Comparison of ENCODE assay signal across 1 cellular context in genomic region chr13:24053505-24054251, GRCh38.
TF ChIP-seq lines count a peak whose summit lies in the region.

No MANE protein-coding gene starts in this region.

TF ChIP-seq in HepG2, 621 proteins besides CTCF, POLR2A, EP300 and RAD21 (continued from another document and continues in another):
- TF ChIP-seq HMGXB3 (CRISPR knock-in tag; IDR thresholded peaks at IDR 0.05; ENCODE audit: borderline replicate concordance) = no peak
- no peak for TF ChIP-seq GTF3A (CRISPR knock-in tag; conservative IDR thresholded peaks at IDR 0.05)
- TF ChIP-seq DDIT3 (CRISPR knock-in tag; IDR thresholded peaks at IDR 0.05) = no peak
- TF ChIP-seq ZNF232 (CRISPR knock-in tag; IDR thresholded peaks at IDR 0.05; ENCODE audit: borderline replicate concordance) = no peak
- TF ChIP-seq XRCC5 (optimal IDR thresholded peaks at IDR 0.05; ENCODE audit: low read length) = peak; percentile 57
- TF ChIP-seq ZNF784 (CRISPR knock-in tag; IDR thresholded peaks at IDR 0.05; ENCODE audit: borderline replicate concordance) = no peak
- no peak for TF ChIP-seq ZNF609 (CRISPR knock-in tag; IDR thresholded peaks at IDR 0.05; ENCODE audit: borderline replicate concordance)
- TF ChIP-seq ZSCAN12 (CRISPR knock-in tag; IDR thresholded peaks at IDR 0.05) = no peak
- TF ChIP-seq RBAK (CRISPR knock-in tag; IDR thresholded peaks at IDR 0.05) = no peak
- no peak for TF ChIP-seq REL (CRISPR knock-in tag; conservative IDR thresholded peaks at IDR 0.05)
- no peak for TF ChIP-seq E2F2 (CRISPR knock-in tag; IDR thresholded peaks at IDR 0.05; ENCODE audit: borderline replicate concordance)
- no peak for TF ChIP-seq PHF8 (CRISPR knock-in tag; IDR thresholded peaks at IDR 0.05)
- TF ChIP-seq ZNF24 (IDR thresholded peaks at IDR 0.05) = no peak
- no peak for TF ChIP-seq ZNF567 (CRISPR knock-in tag; IDR thresholded peaks at IDR 0.05; ENCODE audit: borderline replicate concordance)
- TF ChIP-seq HMGA1 (CRISPR knock-in tag; conservative IDR thresholded peaks at IDR 0.05) = no peak
- TF ChIP-seq ERF (CRISPR knock-in tag; IDR thresholded peaks at IDR 0.05) = 0 out of 2 replicates have a peak, but pooled peaks have one; percentile 39
- TF ChIP-seq HOXD1 (CRISPR knock-in tag; IDR thresholded peaks at IDR 0.05) = no peak
- no peak for TF ChIP-seq EZH2 (conservative IDR thresholded peaks at IDR 0.05; ENCODE audit: low read depth, low read length)
- 0 out of 2 replicates have a peak, but pooled peaks have one; percentile 33 for TF ChIP-seq ZNF800 (CRISPR knock-in tag; IDR thresholded peaks at IDR 0.05)
- no peak for TF ChIP-seq SKI (IDR thresholded peaks at IDR 0.05; ENCODE audit: partially characterized antibody)
- no peak for TF ChIP-seq TCF12 (IDR thresholded peaks at IDR 0.05)
- no peak for TF ChIP-seq TCF12 (CRISPR knock-in tag; IDR thresholded peaks at IDR 0.05)
- no peak for TF ChIP-seq ZBTB2 (CRISPR knock-in tag; IDR thresholded peaks at IDR 0.05; ENCODE audit: low read depth)
- TF ChIP-seq ARID2 (CRISPR knock-in tag; IDR thresholded peaks at IDR 0.05; ENCODE audit: borderline replicate concordance) = no peak
- no peak for TF ChIP-seq ZBTB4 (CRISPR knock-in tag; IDR thresholded peaks at IDR 0.05; ENCODE audit: borderline replicate concordance)
- no peak for TF ChIP-seq THAP11 (CRISPR knock-in tag; IDR thresholded peaks at IDR 0.05)
- TF ChIP-seq ZNF253 (CRISPR knock-in tag; IDR thresholded peaks at IDR 0.05; ENCODE audit: borderline replicate concordance) = no peak
- TF ChIP-seq ZNF574 (CRISPR knock-in tag; IDR thresholded peaks at IDR 0.05) = no peak
- TF ChIP-seq ZNF12 (CRISPR knock-in tag; IDR thresholded peaks at IDR 0.05) = no peak
- no peak for TF ChIP-seq ZNF841 (CRISPR knock-in tag; IDR thresholded peaks at IDR 0.05; ENCODE audit: borderline replicate concordance)
- TF ChIP-seq ZNF432 (CRISPR knock-in tag; IDR thresholded peaks at IDR 0.05; ENCODE audit: borderline replicate concordance) = no peak
- no peak for TF ChIP-seq ZNF713 (CRISPR knock-in tag; IDR thresholded peaks at IDR 0.05)
- no peak for TF ChIP-seq ZNF704 (CRISPR knock-in tag; IDR thresholded peaks at IDR 0.05; ENCODE audit: borderline replicate concordance)
- no peak for TF ChIP-seq TBX3 (IDR thresholded peaks at IDR 0.05; ENCODE audit: borderline replicate concordance)
